7 cellular contexts compared by ENCODE assay signal in the genomic region with DNA sequence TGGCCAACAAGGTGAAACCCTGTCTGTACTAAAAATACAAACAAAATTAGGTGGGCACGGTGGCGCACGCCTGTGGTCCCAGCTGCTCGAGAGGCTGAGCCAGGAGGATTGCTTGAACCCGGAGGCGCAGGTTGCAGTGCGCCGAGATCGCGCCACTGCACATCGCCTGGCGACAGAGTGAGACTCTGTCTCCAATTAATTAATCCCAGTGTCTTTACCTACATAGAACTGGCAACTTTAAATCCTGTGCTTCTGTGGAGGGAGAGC. TPM values are rescaled to one million over a fixed set of nuclear protein-coding genes. Genes with fewer than 3 reads are reported as not detected.
DNase-seq lines count a peak whose midpoint lies in the region; ATAC-seq and TF ChIP-seq lines count a peak whose summit lies in the region.
"Had no signal": no experiment of that assay in that cellular context is flagged by ENCODE, and none has a peak within 500 bp of the region (broad histone marks: within the 10 kb centered on the region; RNA-seq: fewer than 3 reads in every experiment).

No MANE protein-coding gene starts in this region.

- H3K27ac ChIP-seq in BLaER1 treated with 17β-estradiol and CSF1 and Interleukin-3, amounts not matched to agents 10 nM and 100 nM, result peak overlapping the region; percentile 98 to 100 (median 100); a peak in 20 of 22 replicates
- H3K27ac ChIP-seq in SJSA1 (no peak overlapping the region), lower lobe of right lung (peak overlapping the region; percentile 100)

- H3K9ac ChIP-seq in BLaER1 treated with 17β-estradiol and CSF1 and Interleukin-3, amounts not matched to agents 10 nM and 100 nM, result peak overlapping the region; percentile 98 to 100 (median 100); a peak in 21 of 22 replicates

- H3K27me3 ChIP-seq in BLaER1 treated with 17β-estradiol and CSF1 and Interleukin-3, amounts not matched to agents 10 nM and 100 nM, result no peaks in the 10 kb centered on the region
- H3K27me3 ChIP-seq in SJSA1 (replicated peaks), result no peaks in the 10 kb centered on the region
- H3K27me3 ChIP-seq in lower lobe of right lung (ENCODE audit: low read depth), result no peaks in the 10 kb centered on the region

- H3K9me3 ChIP-seq in BLaER1 treated with 17β-estradiol and CSF1 and Interleukin-3, amounts not matched to agents 10 nM and 100 nM (replicated peaks in 1 of 11), result no peaks in the 10 kb centered on the region
- H3K9me3 ChIP-seq in SJSA1 (replicated peaks) (0 out of 2 replicates have a peak, but pooled peaks cover 2% of the 10 kb centered on the region), lower lobe of right lung (no peaks in the 10 kb centered on the region)
- H3K9me3 ChIP-seq: left lung had no signal

- DNase-seq in SJSA1 (ENCODE audit: low read depth in 1 of 2, low spot score in 2 of 2) (no peak), lower lobe of right lung (no peak), NCI-H226 (no peak)

- peaks cover 13 to 32% (median 26%) of the 10 kb centered on the region in 11 experiments; a peak in 19 of 22 replicates for H4K20me1 ChIP-seq in BLaER1 treated with 17β-estradiol and CSF1 and Interleukin-3, amounts not matched to agents 10 nM and 100 nM

- peak overlapping the region; percentile 73 to 100 (median 92) for H3K4me3 ChIP-seq in BLaER1 treated with 17β-estradiol and CSF1 and Interleukin-3, amounts not matched to agents 10 nM and 100 nM
- H3K4me3 ChIP-seq in SJSA1, result peak overlapping the region; percentile 100; the same call in 1 of the 2 replicates
- H3K4me3 ChIP-seq in lower lobe of right lung, result peak overlapping the region; percentile 96

- H3K4me1 ChIP-seq in BLaER1 treated with 17β-estradiol and CSF1 and Interleukin-3, amounts not matched to agents 10 nM and 100 nM, result peaks cover 27 to 46% (median 37%) of the 10 kb centered on the region in 10 experiments
- H3K4me1 ChIP-seq in SJSA1 (replicated peaks) (peaks cover 16% of the 10 kb centered on the region), lower lobe of right lung (peaks cover 31% of the 10 kb centered on the region)

- intact Hi-C loops in lower lobe of right lung (cut with DNase I), result no loop called here

- ATAC-seq in lower lobe of right lung (no peak), HG02938 (IDR thresholded peaks at IDR 0.05; ENCODE audit: unreplicated experiment) (no peak), HG03469 (IDR thresholded peaks at IDR 0.05; ENCODE audit: unreplicated experiment) (no peak)

- H3K36me3 ChIP-seq in BLaER1 treated with 17β-estradiol and CSF1 and Interleukin-3, amounts not matched to agents 10 nM and 100 nM, result peaks cover 13 to 24% (median 21%) of the 10 kb centered on the region in 11 experiments
- H3K36me3 ChIP-seq in SJSA1 (peaks cover 40% of the 10 kb centered on the region), lower lobe of right lung (peaks cover 17% of the 10 kb centered on the region)

- peak overlapping the region; percentile 74 to 99 (median 97) for H3K4me2 ChIP-seq in BLaER1 treated with 17β-estradiol and CSF1 and Interleukin-3, amounts not matched to agents 10 nM and 100 nM

- no peak for TF ChIP-seq CTCF in lower lobe of right lung (IDR thresholded peaks at IDR 0.05)

RNA-seq across cellular contexts. Expression of gene ELOB, which starts 1.5 kb away (rescaled TPM):
- 311 and 727 TPM in 2 replicates for total RNA-seq in SJSA1 (2014; rRNA removed; shearing (Covaris generic))
- total RNA-seq in lower lobe of right lung, result 196 TPM

RNA-seq across cellular contexts. Expression of gene PRSS33, which starts 8.7 kb away (rescaled TPM):
- total RNA-seq in SJSA1 (2014; rRNA removed; shearing (Covaris generic)), result not detected in 2 replicates
- total RNA-seq in lower lobe of right lung, result not detected
- total RNA-seq: left lung had no signal

RNA-seq across cellular contexts. Expression of gene PRSS41, which starts 19.6 kb away (rescaled TPM):
- total RNA-seq in SJSA1 (2014; rRNA removed; shearing (Covaris generic)), result not detected in 2 replicates
- not detected for total RNA-seq in lower lobe of right lung
- total RNA-seq: left lung had no signal

RNA-seq across cellular contexts. Expression of gene SRRM2, which starts 26.2 kb away (rescaled TPM):
- total RNA-seq in SJSA1 (2014; rRNA removed; shearing (Covaris generic)), result 45.0 and 49.1 TPM in 2 replicates
- total RNA-seq in lower lobe of right lung, result 659 TPM

RNA-seq across cellular contexts. Expression of gene PRSS21, which starts 38.4 kb away (rescaled TPM):
- not detected in 2 replicates for total RNA-seq in SJSA1 (2014; rRNA removed; shearing (Covaris generic))
- total RNA-seq in lower lobe of right lung, result 26.5 TPM
